7 cellular contexts compared by ENCODE assay signal in genomic region chr4:186021461-186022167, GRCh38. TPM values are rescaled to one million over a fixed set of nuclear protein-coding genes. Genes with fewer than 3 reads are reported as not detected.
DNase-seq lines count a peak whose midpoint lies in the region; ATAC-seq and TF ChIP-seq lines count a peak whose summit lies in the region.

No MANE protein-coding gene starts in this region.

- H3K4me3 ChIP-seq in Panc1 (ENCODE audit: low read depth in 2 of 2, low read length in 2 of 2) = no peak overlapping the region
- H3K4me3 ChIP-seq in fibroblast of mammary gland (ENCODE audit: control insufficient read depth, low read depth, low read length) = no peak overlapping the region

- no TSS peak for BruUV-seq in Panc1 (replicated peaks; lab: Mats Ljungman, UMichigan)

- DNase-seq in H4 (ENCODE audit: low spot score) (peak; percentile 15), Panc1 (ENCODE audit: low read depth, low spot score) (peak; percentile 12), fibroblast of mammary gland (ENCODE audit: low read depth) (peak; percentile 41), omental fat pad (ENCODE audit: low spot score) (no peak), HuH-7.5 (ENCODE audit: low spot score) (no peak)

- no peaks in the 10 kb centered on the region for H3K4me1 ChIP-seq in Panc1 (ENCODE audit: control insufficient read depth, insufficient read depth, low read length)

- no peaks in the 10 kb centered on the region for H3K27me3 ChIP-seq in Panc1 (ENCODE audit: control insufficient read depth, insufficient read depth, low read length)

- no peak overlapping the region for H3K27ac ChIP-seq in Panc1 (ENCODE audit: low read length)

- in situ Hi-C loops in Panc1 (cut with HindIII; ENCODE audit: low pct_unique_long_range_greater_than_20kb, low sequenced_read_pairs) = no loop called here

- CTCF ChIA-PET in Panc1 (lab: Charles Lee) = interaction anchor here (0.6 to 1.7 kb wide), 3 partner anchors 47 to 382 kb away, joined by 3 to 17 read pairs (median 3); no protein-coding TSS in a partner anchor

- H3K36me3 ChIP-seq in Panc1 (ENCODE audit: control insufficient read depth, insufficient read depth, low read length) = no peaks in the 10 kb centered on the region

- POLR2A ChIA-PET in Panc1 (lab: Charles Lee) = no interaction called here

- peak; percentile 88 for TF ChIP-seq CTCF in Panc1 (IDR thresholded peaks at IDR 0.05)
- peak; percentile 97 for TF ChIP-seq CTCF in fibroblast of mammary gland (conservative IDR thresholded peaks at IDR 0.05; ENCODE audit: control insufficient read depth, insufficient read depth, low read depth, low read length)
- peak in 1 of 3 donors; percentile 41 for TF ChIP-seq CTCF in omental fat pad (IDR thresholded peaks at IDR 0.05)

- ATAC-seq in Panc1 (peak; percentile 72; the same call in 1 of the 2 replicates), omental fat pad (ENCODE audit: low FRiP score) (peak; percentile 60), GM18870 (IDR thresholded peaks at IDR 0.05; ENCODE audit: unreplicated experiment) (no peak), GM21360 (IDR thresholded peaks at IDR 0.05; ENCODE audit: unreplicated experiment) (no peak)

- intact Hi-C loops in Panc1 (cut with micrococcal nuclease; ENCODE audit: unreplicated experiment) = loop anchor here (5.0 kb wide), 1 partner anchor 379 kb away; no protein-coding TSS in a partner anchor

- H3K9me3 ChIP-seq in Panc1 (ENCODE audit: control insufficient read depth, insufficient read depth, low read depth, low read length) = no peaks in the 10 kb centered on the region

RNA-seq across cellular contexts. Expression of gene TLR3, which starts 47.3 kb away (rescaled TPM):
- total RNA-seq in H4 (2014; rRNA removed; shearing (Covaris generic)) = 16.8 and 33.0 TPM in 2 replicates
- total RNA-seq in Panc1 (2021; ENCODE audit: unreplicated experiment) = 0.41 TPM
- 0.08 TPM for polyA plus RNA-seq in Panc1 (2012; ENCODE audit: insufficient read length)
- total RNA-seq in omental fat pad = 10 to 100 TPM in 2 of 4 donors, 1 to 10 TPM in 2; 4.2 to 22.7 (median 9.5) TPM

Comparison
In these comparisons a context has a peak if more than half of its experiments do, and no peak if none do; other contexts are left out.
1. DNase-seq: peak in H4 (single experiment), Panc1 (single experiment) and fibroblast of mammary gland (single experiment); none in omental fat pad (single experiment) and HuH-7.5 (single experiment).
2. ATAC-seq: peak in Panc1 (single experiment) and omental fat pad (single experiment); none in GM18870 (single experiment) and GM21360 (single experiment).